9 cellular contexts compared by ENCODE assay signal in the genomic region with DNA sequence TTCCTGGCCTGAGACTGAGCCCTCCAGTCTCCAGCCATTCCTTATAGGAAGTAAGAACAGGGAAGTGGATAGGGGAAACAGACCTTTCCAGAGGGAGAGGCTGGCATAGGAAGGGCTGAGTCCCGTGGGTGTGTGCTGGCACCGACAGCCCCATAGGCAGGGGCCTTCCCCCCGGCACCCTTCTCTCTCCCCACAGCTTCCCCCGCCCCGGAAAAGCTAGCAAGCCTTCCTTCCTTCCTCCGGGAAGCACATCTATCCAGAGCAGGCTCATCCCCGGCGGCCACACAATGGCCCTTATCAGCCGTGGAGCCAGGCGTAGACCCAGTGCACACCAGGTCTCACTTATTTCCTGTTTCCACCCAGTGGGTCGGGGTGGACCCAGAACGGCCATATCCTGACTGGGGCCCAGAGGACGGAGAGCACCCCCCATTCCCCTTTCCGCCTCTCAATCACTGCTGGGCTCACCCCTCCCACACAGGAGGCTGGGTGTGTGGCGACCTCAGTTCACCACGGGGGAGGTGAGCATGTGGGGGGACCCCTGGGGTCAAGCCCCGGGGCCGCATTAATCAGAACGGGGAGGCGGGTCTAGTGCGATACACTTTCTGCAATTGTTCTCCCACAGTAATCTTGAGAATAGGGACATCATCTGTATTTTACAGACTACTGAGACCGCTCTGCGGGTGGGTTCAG. TPM values are rescaled to one million over a fixed set of nuclear protein-coding genes. Genes with fewer than 3 reads are reported as not detected.
DNase-seq lines count a peak whose midpoint lies in the region; ATAC-seq and TF ChIP-seq lines count a peak whose summit lies in the region.
"Had no signal": no experiment of that assay in that cellular context is flagged by ENCODE, and none has a peak within 500 bp of the region (broad histone marks: within the 10 kb centered on the region; RNA-seq: fewer than 3 reads in every experiment).

No MANE protein-coding gene starts in this region.

- no peaks in the 10 kb centered on the region for H3K79me2 ChIP-seq in parathyroid adenoma

- TF ChIP-seq CTCF in left ventricle myocardium inferior (IDR thresholded peaks at IDR 0.05; ENCODE audit: borderline replicate concordance) (no peak), parathyroid adenoma (IDR thresholded peaks at IDR 0.05) (no peak)

- H3K9ac ChIP-seq in BLaER1 treated with 17β-estradiol and CSF1 and Interleukin-3, amounts not matched to agents 10 nM and 100 nM = peak overlapping the region in 6 of 11 experiments; percentile 16 to 37 (median 23); a peak in 8 of 22 replicates
- H3K9ac ChIP-seq in parathyroid adenoma = no peak overlapping the region

- H3K27ac Mint-ChIP-seq in T-helper 17 cell = peak overlapping the region; percentile 81

- peak overlapping the region; percentile 93 for H3K4me3 Mint-ChIP-seq in T-helper 17 cell

- peaks cover 3% of the 10 kb centered on the region for H3K36me3 Mint-ChIP-seq in T-helper 17 cell (ENCODE audit: low read depth)

- H3K27me3 Mint-ChIP-seq in T-helper 17 cell = no peaks in the 10 kb centered on the region

- no peaks in the 10 kb centered on the region for H3K9me3 ChIP-seq in BLaER1 treated with 17β-estradiol and CSF1 and Interleukin-3, amounts not matched to agents 10 nM and 100 nM (replicated peaks in 1 of 11)
- H3K9me3 ChIP-seq in T-helper 17 cell (ENCODE audit: control insufficient read depth, low read length, poor library complexity, severe bottlenecking) (no peaks in the 10 kb centered on the region), left ventricle myocardium inferior (replicated peaks) (no peaks in the 10 kb centered on the region), parathyroid adenoma (ENCODE audit: control insufficient read depth, low read length) (no peaks in the 10 kb centered on the region), SJCRH30 (replicated peaks) (no peaks in the 10 kb centered on the region)

- no peak for DNase-seq in T-helper 17 cell
- peak; percentile 55 for DNase-seq in left ventricle myocardium inferior
- no peak for DNase-seq in NCI-H1694 treated with DMSO at 0.1 percent for 48 hours (lab: John Stamatoyannopoulos, UW)
- no peak for DNase-seq in A172 (ENCODE audit: low spot score)
- DNase-seq in SJCRH30 = no peak
- no peak for DNase-seq in NK-92 treated with Interleukin-12 subunit alpha and Interleukin-12 subunit beta, amount 100 ng/mL, for 24 hours (lab: John Stamatoyannopoulos, UW)

- H4K20me1 ChIP-seq in BLaER1 treated with 17β-estradiol and CSF1 and Interleukin-3, amounts not matched to agents 10 nM and 100 nM = peaks cover 0 to 60% (median 43%) of the 10 kb centered on the region in 11 experiments; a peak in 19 of 22 replicates

- peaks cover 9 to 31% (median 23%) of the 10 kb centered on the region in 11 experiments; a peak in 21 of 22 replicates for H3K27me3 ChIP-seq in BLaER1 treated with 17β-estradiol and CSF1 and Interleukin-3, amounts not matched to agents 10 nM and 100 nM
- no peaks in the 10 kb centered on the region for H3K27me3 ChIP-seq in left ventricle myocardium inferior (ENCODE audit: low read depth)
- H3K27me3 ChIP-seq in parathyroid adenoma (ENCODE audit: control insufficient read depth, insufficient read depth, low read length) = no peaks in the 10 kb centered on the region
- no peaks in the 10 kb centered on the region for H3K27me3 ChIP-seq in SJCRH30

- peaks cover 16% of the 10 kb centered on the region for H3K4me1 Mint-ChIP-seq in T-helper 17 cell

- intact Hi-C loops in left ventricle myocardium inferior (cut with micrococcal nuclease) = no loop called here

- H2AFZ ChIP-seq in parathyroid adenoma = no peak overlapping the region

- peaks cover 58 to 66% (median 63%) of the 10 kb centered on the region in 10 experiments for H3K4me1 ChIP-seq in BLaER1 treated with 17β-estradiol and CSF1 and Interleukin-3, amounts not matched to agents 10 nM and 100 nM
- peaks cover 95% of the 10 kb centered on the region for H3K4me1 ChIP-seq in left ventricle myocardium inferior
- H3K4me1 ChIP-seq in parathyroid adenoma = peaks cover 2% of the 10 kb centered on the region
- no peaks in the 10 kb centered on the region; the same call in 1 of the 2 replicates for H3K4me1 ChIP-seq in SJCRH30

- H3K27ac ChIP-seq in BLaER1 treated with 17β-estradiol and CSF1 and Interleukin-3, amounts not matched to agents 10 nM and 100 nM = peak overlapping the region in 4 of 11 experiments; percentile 13 to 38 (median 19); a peak in 4 of 22 replicates
- H3K27ac ChIP-seq in left ventricle myocardium inferior (replicated peaks) = peak overlapping the region; percentile 98
- peak overlapping the region; percentile 40 for H3K27ac ChIP-seq in parathyroid adenoma
- no peak overlapping the region for H3K27ac ChIP-seq in SJCRH30

- H3K4me3 ChIP-seq in BLaER1 treated with 17β-estradiol and CSF1 and Interleukin-3, amounts not matched to agents 10 nM and 100 nM = peak overlapping the region in 8 of 10 experiments; percentile 3 to 27 (median 8); a peak in 2 of 20 replicates
- H3K4me3 ChIP-seq in left ventricle myocardium inferior (peak overlapping the region; percentile 84), parathyroid adenoma (ENCODE audit: low read depth, low read length) (no peak overlapping the region), SJCRH30 (no peak overlapping the region)

- peak overlapping the region; percentile 94 to 99 (median 99) for H3K4me2 ChIP-seq in BLaER1 treated with 17β-estradiol and CSF1 and Interleukin-3, amounts not matched to agents 10 nM and 100 nM
- H3K4me2 ChIP-seq in parathyroid adenoma (ENCODE audit: low read length) = no peak overlapping the region

- ATAC-seq in T-helper 17 cell = no peak
- ATAC-seq: activated CD4-positive, CD25-positive, alpha-beta regulatory T cell treated with anti-CD3 and anti-CD28 coated beads, Interleukin-2, amount 50 U/mL, for 24 hours had no signal

- peaks cover 0 to 31% (median 14%) of the 10 kb centered on the region in 11 experiments; a peak in 11 of 22 replicates for H3K36me3 ChIP-seq in BLaER1 treated with 17β-estradiol and CSF1 and Interleukin-3, amounts not matched to agents 10 nM and 100 nM
- H3K36me3 ChIP-seq in left ventricle myocardium inferior (peaks cover 35% of the 10 kb centered on the region), parathyroid adenoma (ENCODE audit: control insufficient read depth, insufficient read depth, low read length) (no peaks in the 10 kb centered on the region), SJCRH30 (no peaks in the 10 kb centered on the region)

RNA-seq across cellular contexts. Expression of gene MYO1C, which starts 0.9 kb away (rescaled TPM):
- total RNA-seq in T-helper 17 cell (10 to 100 TPM; 29.5 to 43.1 TPM), left ventricle myocardium inferior (150 TPM)
- 148 and 155 TPM in 2 replicates for total RNA-seq in A172 (2014; rRNA removed; shearing (Covaris generic))
- 17.9 and 19.1 TPM in 2 replicates for total RNA-seq in SJCRH30 (2014; rRNA removed; shearing (Covaris generic))

RNA-seq across cellular contexts. Expression of gene INPP5K, which starts 23.0 kb away (rescaled TPM):
- total RNA-seq in T-helper 17 cell (100 to 1,000 TPM; 172 to 189 TPM), left ventricle myocardium inferior (35.2 TPM)
- total RNA-seq in A172 (2014; rRNA removed; shearing (Covaris generic)) = 36.1 and 40.8 TPM in 2 replicates
- 9.7 and 9.9 TPM in 2 replicates for total RNA-seq in SJCRH30 (2014; rRNA removed; shearing (Covaris generic))

RNA-seq across cellular contexts. Expression of gene CRK, which starts 37.4 kb away (rescaled TPM):
- total RNA-seq in T-helper 17 cell (10 to 100 TPM; 14.8 to 17.4 TPM), left ventricle myocardium inferior (37.5 TPM)
- total RNA-seq in A172 (2014; rRNA removed; shearing (Covaris generic)) = 84.2 and 89.2 TPM in 2 replicates
- 39.4 and 41.3 TPM in 2 replicates for total RNA-seq in SJCRH30 (2014; rRNA removed; shearing (Covaris generic))

Comparison
In these comparisons a context has a peak if more than half of its experiments do, and no peak if none do; other contexts are left out.
1. H3K4me3 ChIP-seq: peak in BLaER1 treated with 17β-estradiol and CSF1 and Interleukin-3, amounts not matched to agents 10 nM and 100 nM (8 of 10) and left ventricle myocardium inferior (single experiment); none in parathyroid adenoma (single experiment) and SJCRH30 (single experiment).